In genomic region chr16:85136213-85136704, GRCh38 we compare ENCODE assay signal across 8 cellular contexts. TPM values are rescaled to one million over a fixed set of nuclear protein-coding genes. Genes with fewer than 3 reads are reported as not detected.
DNase-seq lines count a peak whose midpoint lies in the region; ATAC-seq and TF ChIP-seq lines count a peak whose summit lies in the region.

No MANE protein-coding gene starts in this region.

- H3K27ac ChIP-seq in SJCRH30, result peak overlapping the region; percentile 99

- no peak for TF ChIP-seq CTCF in GM13977 (IDR thresholded peaks at IDR 0.05; ENCODE audit: extremely low read depth, insufficient read depth, missing control alignments)

- intact Hi-C loops in left cardiac atrium (cut with DNase I), result no loop called here

- ATAC-seq in left cardiac atrium (peak; percentile 9 to 49), GM21390 (IDR thresholded peaks at IDR 0.05; ENCODE audit: unreplicated experiment) (no peak), HG02678 (IDR thresholded peaks at IDR 0.05; ENCODE audit: unreplicated experiment) (no peak)

- H3K4me1 ChIP-seq in SJCRH30, result peaks cover 16% of the 10 kb centered on the region
- peaks cover 36% of the 10 kb centered on the region for H3K4me1 ChIP-seq in skeletal muscle satellite cell (ENCODE audit: control insufficient read depth, insufficient read depth, low read length)

- DNase-seq in GM13977 (ENCODE audit: low spot score) (peak; percentile 49), SJCRH30 (peak; percentile 95 to 97), left cardiac atrium (no peak), DMS79 treated with DMSO at 0.1 percent for 48 hours (lab: John Stamatoyannopoulos, UW) (no peak)
- DNase-seq in NK-92 treated with Interleukin-12 subunit alpha and Interleukin-12 subunit beta, amount 100 ng/mL, for 24 hours (lab: John Stamatoyannopoulos, UW), result no peak

- peak overlapping the region; percentile 77 for H3K4me2 ChIP-seq in skeletal muscle satellite cell (ENCODE audit: low read length)

- H3K27me3 ChIP-seq in SJCRH30, result no peaks in the 10 kb centered on the region
- no peaks in the 10 kb centered on the region for H3K27me3 ChIP-seq in skeletal muscle satellite cell (ENCODE audit: control insufficient read depth, insufficient read depth, low read length)

- in situ Hi-C loops in GM13977 (cut with MboI; ENCODE audit: low pct_unique_long_range_greater_than_20kb, low sequenced_read_pairs, unreplicated experiment), result no loop called here

- H3K4me3 ChIP-seq in SJCRH30, result peak overlapping the region; percentile 61
- H3K4me3 ChIP-seq in skeletal muscle satellite cell (ENCODE audit: low read length), result peak overlapping the region; percentile 59

- H3K36me3 ChIP-seq in SJCRH30, result no peaks in the 10 kb centered on the region
- H3K36me3 ChIP-seq in skeletal muscle satellite cell (ENCODE audit: insufficient read depth, low read length), result no peaks in the 10 kb centered on the region

- peak overlapping the region; percentile 20 for H3K9ac ChIP-seq in skeletal muscle satellite cell (ENCODE audit: low read depth, low read length)

- H3K9me3 ChIP-seq in SJCRH30 (replicated peaks), result no peaks in the 10 kb centered on the region
- H3K9me3 ChIP-seq in skeletal muscle satellite cell (replicated peaks; ENCODE audit: low read length), result no peaks in the 10 kb centered on the region

RNA-seq across cellular contexts. Expression of gene CIBAR2, which starts 24.0 kb away (rescaled TPM):
- total RNA-seq in SJCRH30 (2014; rRNA removed; shearing (Covaris generic)), result 0.04 and 0.41 TPM in 2 replicates
- not detected for total RNA-seq in left cardiac atrium
- not detected in 2 replicates for total RNA-seq in skeletal muscle satellite cell (2012; rRNA removed)

Comparison
In these comparisons a context has a peak if more than half of its experiments do, and no peak if none do; other contexts are left out.
1. DNase-seq: peak in GM13977 (single experiment) and SJCRH30 (2 of 2); none in left cardiac atrium (single experiment), NK-92 treated with Interleukin-12 subunit alpha and Interleukin-12 subunit beta, amount 100 ng/mL, for 24 hours (single experiment) and DMS79 treated with DMSO at 0.1 percent for 48 hours (single experiment).
2. ATAC-seq: peak in left cardiac atrium (2 of 2); none in GM21390 (single experiment) and HG02678 (single experiment).